ENCODE assay signal across 16 cellular contexts in the genomic region with DNA sequence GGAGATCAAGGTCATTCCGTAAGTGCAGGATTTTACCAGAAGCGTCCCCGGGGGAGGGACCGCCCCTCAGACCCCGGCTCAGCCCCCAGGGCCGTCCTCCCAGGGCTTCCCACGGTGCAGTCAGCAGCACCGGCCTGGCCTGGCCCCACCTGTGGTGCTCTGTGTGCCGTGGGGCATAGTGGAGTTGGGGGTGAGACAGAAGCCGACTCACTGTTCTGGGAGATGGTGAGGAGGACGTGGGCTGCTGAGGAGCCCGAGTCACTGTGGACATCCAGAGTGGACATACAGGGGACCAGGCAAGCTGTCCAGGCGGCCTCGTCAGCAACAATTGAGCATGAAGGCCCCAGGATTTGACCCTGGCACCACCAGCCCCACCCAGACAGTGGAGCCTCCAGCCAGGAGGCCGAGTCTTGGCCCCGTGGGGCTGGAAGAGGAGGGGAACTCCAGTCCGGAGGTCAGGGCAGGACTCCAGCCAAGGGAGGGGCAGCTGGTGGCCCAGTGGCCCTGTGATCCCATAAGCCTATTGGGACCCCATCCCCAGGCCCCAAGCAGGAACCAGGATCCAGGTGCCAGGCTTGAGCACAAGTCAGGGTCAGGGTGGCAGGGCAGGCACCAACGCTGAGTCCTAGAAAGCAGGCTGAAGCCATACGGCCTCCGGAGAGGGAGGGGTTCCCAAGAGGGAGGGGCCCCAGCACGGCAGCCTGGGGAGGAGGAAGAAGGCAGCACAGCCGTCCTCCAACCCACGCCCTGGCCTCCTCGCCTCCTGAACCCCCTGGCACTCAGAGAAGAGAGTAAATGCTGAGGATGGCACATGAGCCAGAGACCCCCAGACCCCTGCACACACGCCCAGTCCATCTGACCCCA. TPM values are rescaled to one million over a fixed set of nuclear protein-coding genes. Genes with fewer than 3 reads are reported as not detected.
DNase-seq lines count a peak whose midpoint lies in the region; ATAC-seq and TF ChIP-seq lines count a peak whose summit lies in the region.
"Had no signal": no experiment of that assay in that cellular context is flagged by ENCODE, and none has a peak within 500 bp of the region (broad histone marks: within the 10 kb centered on the region; RNA-seq: fewer than 3 reads in every experiment).

No MANE protein-coding gene starts in this region.

- DNase-seq in activated naive CD4-positive, alpha-beta T cell treated with anti-CD3 and anti-CD28 coated beads, Interleukin-2, amount 50 U/mL, for 16 hours: peak; percentile 9
- DNase-seq in activated naive CD4-positive, alpha-beta T cell treated with anti-CD3 and anti-CD28 coated beads, Interleukin-2, amount 50 U/mL, for 72 hours (ENCODE audit: low spot score in 2 of 2): no peak
- DNase-seq in globus pallidus (ENCODE audit: low spot score): peak; percentile 86
- DNase-seq in mucosa of descending colon: peak in 2 of 3 donors; percentile 16 to 36
- peak in 33 of 49 donors; percentile 22 to 77 (median 56) for DNase-seq in substantia nigra (lab: John Stamatoyannopoulos, UW)
- DNase-seq in WTC11 (ENCODE audit: low spot score): no peak
- no peak for DNase-seq in HT-29 (ENCODE audit: low spot score)
- no peak for DNase-seq in stimulated activated CD4-positive, alpha-beta T cell treated with anti-CD3 and anti-CD28 coated beads, Interleukin-4, amount 100 ng/mL, for 4 hours
- DNase-seq: 8988T, NCI-H1436, NCI-H2029 treated with DMSO at 0.1 percent for 48 hours, NCI-H524 had no signal

- H3K4me1 ChIP-seq in mucosa of descending colon (ENCODE audit: low read depth): no peaks in the 10 kb centered on the region

- intact Hi-C loops in mucosa of descending colon (cut with DNase I, micrococcal nuclease): no loop called here

- H3K27ac ChIP-seq in substantia nigra (ENCODE audit: low read depth, low read length, poor library complexity, severe bottlenecking): peak overlapping the region; percentile 99
- H3K27ac ChIP-seq: BLaER1 treated with 17β-estradiol and CSF1 and Interleukin-3, amounts not matched to agents 10 nM and 100 nM; RWPE1 had no signal

- H3K27me3 Mint-ChIP-seq in WTC11 (ENCODE audit: low read depth): peaks cover 3% of the 10 kb centered on the region; the same call in 1 of the 2 replicates

- CTCF ChIA-PET in WTC11 (lab: Charles Lee): no interaction called here

- no peak overlapping the region for H3K27ac Mint-ChIP-seq in activated naive CD4-positive, alpha-beta T cell treated with anti-CD3 and anti-CD28 coated beads, Interleukin-2, amount 50 U/mL, for 72 hours
- no peak overlapping the region for H3K27ac Mint-ChIP-seq in WTC11

- H3K9me3 ChIP-seq in mucosa of descending colon: no peaks in the 10 kb centered on the region

- no peak overlapping the region for H3K4me3 ChIP-seq in mucosa of descending colon
- H3K4me3 ChIP-seq: BLaER1 treated with 17β-estradiol and CSF1 and Interleukin-3, amounts not matched to agents 10 nM and 100 nM had no signal

- POLR2A ChIA-PET in WTC11 (lab: Charles Lee): no interaction called here

- no peak overlapping the region for H3K4me3 Mint-ChIP-seq in WTC11

- H3K36me3 Mint-ChIP-seq in activated naive CD4-positive, alpha-beta T cell treated with anti-CD3 and anti-CD28 coated beads, Interleukin-2, amount 50 U/mL, for 72 hours: peaks cover 0 to 4% of the 10 kb centered on the region in 2 donors
- peaks cover 4% of the 10 kb centered on the region; the same call in 1 of the 2 replicates for H3K36me3 Mint-ChIP-seq in WTC11

- no peaks in the 10 kb centered on the region for H3K4me1 Mint-ChIP-seq in WTC11

- H3K9me3 Mint-ChIP-seq in activated naive CD4-positive, alpha-beta T cell treated with anti-CD3 and anti-CD28 coated beads, Interleukin-2, amount 50 U/mL, for 72 hours: peaks cover 0 to 4% of the 10 kb centered on the region in 2 donors
- peaks cover 9% of the 10 kb centered on the region; the same call in 1 of the 2 replicates for H3K9me3 Mint-ChIP-seq in WTC11

- TF ChIP-seq CTCF in mucosa of descending colon (IDR thresholded peaks at IDR 0.05): no peak
- TF ChIP-seq CTCF in WTC11 (IDR thresholded peaks at IDR 0.05): no peak

- no peaks in the 10 kb centered on the region for H3K36me3 ChIP-seq in mucosa of descending colon (ENCODE audit: low read depth)

- no peak for ATAC-seq in activated naive CD4-positive, alpha-beta T cell treated with anti-CD3 and anti-CD28 coated beads, Interleukin-2, amount 50 U/mL, for 72 hours
- ATAC-seq in mucosa of descending colon (no peak), WTC11 (no peak)

TF ChIP-seq in WTC11, 78 proteins besides CTCF, POLR2A, EP300 and RAD21 (continues in another document):
- TF ChIP-seq, protein P1, sequence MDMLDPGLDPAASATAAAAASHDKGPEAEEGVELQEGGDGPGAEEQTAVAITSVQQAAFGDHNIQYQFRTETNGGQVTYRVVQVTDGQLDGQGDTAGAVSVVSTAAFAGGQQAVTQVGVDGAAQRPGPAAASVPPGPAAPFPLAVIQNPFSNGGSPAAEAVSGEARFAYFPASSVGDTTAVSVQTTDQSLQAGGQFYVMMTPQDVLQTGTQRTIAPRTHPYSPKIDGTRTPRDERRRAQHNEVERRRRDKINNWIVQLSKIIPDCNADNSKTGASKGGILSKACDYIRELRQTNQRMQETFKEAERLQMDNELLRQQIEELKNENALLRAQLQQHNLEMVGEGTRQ (CRISPR knock-in tag; IDR thresholded peaks at IDR 0.05): no peak
- TF ChIP-seq IRF2 (CRISPR knock-in tag; IDR thresholded peaks at IDR 0.05; ENCODE audit: borderline replicate concordance, low read depth) (no peak), ZNF317 (CRISPR knock-in tag; IDR thresholded peaks at IDR 0.05; ENCODE audit: borderline replicate concordance, low read depth) (no peak), RORB (CRISPR knock-in tag; IDR thresholded peaks at IDR 0.05) (no peak), PRRX2 (CRISPR knock-in tag; IDR thresholded peaks at IDR 0.05) (no peak)
- TF ChIP-seq, protein P2, sequence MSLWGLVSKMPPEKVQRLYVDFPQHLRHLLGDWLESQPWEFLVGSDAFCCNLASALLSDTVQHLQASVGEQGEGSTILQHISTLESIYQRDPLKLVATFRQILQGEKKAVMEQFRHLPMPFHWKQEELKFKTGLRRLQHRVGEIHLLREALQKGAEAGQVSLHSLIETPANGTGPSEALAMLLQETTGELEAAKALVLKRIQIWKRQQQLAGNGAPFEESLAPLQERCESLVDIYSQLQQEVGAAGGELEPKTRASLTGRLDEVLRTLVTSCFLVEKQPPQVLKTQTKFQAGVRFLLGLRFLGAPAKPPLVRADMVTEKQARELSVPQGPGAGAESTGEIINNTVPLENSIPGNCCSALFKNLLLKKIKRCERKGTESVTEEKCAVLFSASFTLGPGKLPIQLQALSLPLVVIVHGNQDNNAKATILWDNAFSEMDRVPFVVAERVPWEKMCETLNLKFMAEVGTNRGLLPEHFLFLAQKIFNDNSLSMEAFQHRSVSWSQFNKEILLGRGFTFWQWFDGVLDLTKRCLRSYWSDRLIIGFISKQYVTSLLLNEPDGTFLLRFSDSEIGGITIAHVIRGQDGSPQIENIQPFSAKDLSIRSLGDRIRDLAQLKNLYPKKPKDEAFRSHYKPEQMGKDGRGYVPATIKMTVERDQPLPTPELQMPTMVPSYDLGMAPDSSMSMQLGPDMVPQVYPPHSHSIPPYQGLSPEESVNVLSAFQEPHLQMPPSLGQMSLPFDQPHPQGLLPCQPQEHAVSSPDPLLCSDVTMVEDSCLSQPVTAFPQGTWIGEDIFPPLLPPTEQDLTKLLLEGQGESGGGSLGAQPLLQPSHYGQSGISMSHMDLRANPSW (CRISPR knock-in tag; conservative IDR thresholded peaks at IDR 0.05; ENCODE audit: low read depth): no peak

RNA-seq across cellular contexts. Expression of gene ATP5ME, which starts 19.0 kb away (rescaled TPM):
- 100 to 1,000 TPM; 131 to 221 TPM for total RNA-seq in activated naive CD4-positive, alpha-beta T cell treated with anti-CD3 and anti-CD28 coated beads, Interleukin-2, amount 50 U/mL, for 72 hours
- total RNA-seq in mucosa of descending colon (100 to 1,000 TPM; 330 to 467 (median 399) TPM), WTC11 (2021) (458 to 478 TPM (median 468 TPM) in 3 replicates)
- total RNA-seq in HT-29 (2014; rRNA removed; shearing (Covaris generic)): 378 and 389 TPM in 2 replicates

RNA-seq across cellular contexts. Expression of gene MYL5, which starts 19.2 kb away (rescaled TPM):
- 10 to 100 TPM in 1 of 2 donors, 1 to 10 TPM in 1; 7.4 to 21.8 TPM for total RNA-seq in activated naive CD4-positive, alpha-beta T cell treated with anti-CD3 and anti-CD28 coated beads, Interleukin-2, amount 50 U/mL, for 72 hours
- total RNA-seq in mucosa of descending colon (10 to 100 TPM; 26.1 to 52.5 (median 50.7) TPM), WTC11 (2021) (12.1 to 22.2 TPM (median 14.8 TPM) in 3 replicates)
- total RNA-seq in HT-29 (2014; rRNA removed; shearing (Covaris generic)): 10.9 and 12.6 TPM in 2 replicates

RNA-seq across cellular contexts. Expression of gene PDE6B, which starts 29.7 kb away (rescaled TPM):
- 10 to 100 TPM in 1 of 2 donors, 1 to 10 TPM in 1; 8.4 to 16.6 TPM for total RNA-seq in activated naive CD4-positive, alpha-beta T cell treated with anti-CD3 and anti-CD28 coated beads, Interleukin-2, amount 50 U/mL, for 72 hours
- total RNA-seq in mucosa of descending colon: 1 to 10 TPM; 1.0 to 2.9 (median 1.2) TPM
- total RNA-seq in WTC11 (2021): 7.1 to 13.1 TPM (median 13.0 TPM) in 3 replicates
- not detected in 2 replicates for total RNA-seq in HT-29 (2014; rRNA removed; shearing (Covaris generic))
- total RNA-seq: H4, OCI-LY7 had no signal

RNA-seq across cellular contexts. Expression of gene SLC49A3, which starts 33.8 kb away (rescaled TPM):
- total RNA-seq in activated naive CD4-positive, alpha-beta T cell treated with anti-CD3 and anti-CD28 coated beads, Interleukin-2, amount 50 U/mL, for 72 hours: 1 to 10 TPM in 1 of 2 donors, under 1 TPM in 1; 0.59 to 1.3 TPM
- total RNA-seq in mucosa of descending colon: 10 to 100 TPM in 2 of 3 donors, 1 to 10 TPM in 1; 9.9 to 14.1 (median 11.5) TPM
- total RNA-seq in WTC11 (2021): 5.8 to 6.8 TPM (median 6.7 TPM) in 3 replicates
- total RNA-seq in HT-29 (2014; rRNA removed; shearing (Covaris generic)): 0.56 TPM in 1 of 2 replicates, not detected in the other
- total RNA-seq: H4, OCI-LY7 had no signal

RNA-seq across cellular contexts. Expression of gene PCGF3, which starts 50.5 kb away (rescaled TPM):
- total RNA-seq in activated naive CD4-positive, alpha-beta T cell treated with anti-CD3 and anti-CD28 coated beads, Interleukin-2, amount 50 U/mL, for 72 hours: 10 to 100 TPM; 23.0 to 25.9 TPM
- 10 to 100 TPM; 45.5 to 66.9 (median 56.7) TPM for total RNA-seq in mucosa of descending colon
- total RNA-seq in WTC11 (2021): 59.2 to 65.7 TPM (median 62.8 TPM) in 3 replicates
- 48.6 and 64.9 TPM in 2 replicates for total RNA-seq in HT-29 (2014; rRNA removed; shearing (Covaris generic))

Comparison
In these comparisons a context has a peak if more than half of its experiments do, and no peak if none do; other contexts are left out.
1. DNase-seq: peak in activated naive CD4-positive, alpha-beta T cell treated with anti-CD3 and anti-CD28 coated beads, Interleukin-2, amount 50 U/mL, for 16 hours (single experiment), globus pallidus (single experiment), mucosa of descending colon (2 of 3) and substantia nigra (33 of 49); none in activated naive CD4-positive, alpha-beta T cell treated with anti-CD3 and anti-CD28 coated beads, Interleukin-2, amount 50 U/mL, for 72 hours (0 of 2), WTC11 (single experiment), HT-29 (single experiment) and stimulated activated CD4-positive, alpha-beta T cell treated with anti-CD3 and anti-CD28 coated beads, Interleukin-4, amount 100 ng/mL, for 4 hours (0 of 2).